Comparison of ENCODE assay signal across 25 cellular contexts in the genomic region with DNA sequence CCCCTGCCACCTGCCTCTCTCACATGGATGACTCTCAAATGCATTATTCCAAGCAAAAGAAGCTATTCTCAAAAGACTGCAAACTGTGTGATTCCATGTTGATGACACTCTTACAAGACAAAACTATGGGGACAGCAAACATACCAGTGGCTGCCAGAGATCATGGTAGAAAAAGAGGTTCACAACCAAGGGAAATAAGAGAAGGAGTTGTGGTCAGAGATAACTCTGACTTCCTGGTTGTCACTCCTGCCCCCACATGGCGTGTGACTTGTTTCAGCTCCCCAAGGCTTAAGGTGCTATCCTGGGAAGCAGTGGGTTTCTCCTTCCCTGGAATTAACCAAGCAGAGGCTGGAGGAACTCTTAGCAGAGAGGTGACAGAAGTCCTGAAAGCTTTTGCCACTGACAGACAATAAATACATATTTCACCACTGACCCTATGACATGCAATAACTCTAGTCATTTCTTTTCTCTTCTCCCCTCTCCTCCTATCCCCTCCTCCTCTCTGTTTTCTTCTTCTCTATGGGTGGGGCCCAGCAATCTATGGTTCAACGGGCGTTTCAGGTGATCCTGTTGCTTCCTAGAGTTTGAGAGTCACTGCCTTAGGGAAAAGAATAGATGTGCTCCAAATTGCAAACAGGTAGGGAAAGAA.
"Had no signal": no experiment of that assay in that cellular context is flagged by ENCODE, and none has a peak within 500 bp of the region (broad histone marks: within the 10 kb centered on the region; RNA-seq: fewer than 3 reads in every experiment).

No MANE protein-coding gene starts in this region.

- H3K4me1 Mint-ChIP-seq: activated CD4-positive, alpha-beta T cell treated with anti-CD3 and anti-CD28 coated beads, Interleukin-2, amount 10 ng/mL, durations not matched to agents 7 days and 5 days; nephron had no signal

- H3K4me3 ChIP-seq: coronary artery, gastroesophageal sphincter, pancreas, psoas muscle, right atrium auricular region, thyroid gland had no signal

- H3K9me3 ChIP-seq: gastroesophageal sphincter, neutrophil, pancreas, psoas muscle, right atrium auricular region, thyroid gland had no signal

- H3K4me3 Mint-ChIP-seq: activated CD4-positive, alpha-beta T cell treated with anti-CD3 and anti-CD28 coated beads, Interleukin-2, amount 10 ng/mL, durations not matched to agents 7 days and 5 days; activated CD8-positive, alpha-beta T cell treated with anti-CD3 and anti-CD28 coated beads for 36 hours; activated naive CD8-positive, alpha-beta T cell treated with anti-CD3 and anti-CD28 coated beads, Interleukin-2, amount 50 U/mL, for 24 hours; activated T-helper 1 cell treated with anti-CD3 and anti-CD28 coated beads, Interleukin-12 subunit alpha, Interleukin-12 subunit beta, Interleukin-2, Interleukin-4 antibody, amounts not matched to agents 30 ng/mL and 10 ng/mL and 1 ng/mL, durations not matched to agents 14 hours and 24 hours and 36 hours; nephron; stimulated activated naive CD8-positive, alpha-beta T cell treated with anti-CD3 and anti-CD28 coated beads, Interleukin-15, Interleukin-2, amounts not matched to agents 100 ng/mL and 50 ng/mL, for 24 hours had no signal

- FAIRE-seq: islet of Langerhans, pancreas had no signal

- H3K27me3 ChIP-seq: gastroesophageal sphincter, neutrophil, pancreas, right atrium auricular region, thyroid gland had no signal

- H3K27ac Mint-ChIP-seq: activated CD4-positive, alpha-beta T cell treated with anti-CD3 and anti-CD28 coated beads, Interleukin-2, amount 10 ng/mL, durations not matched to agents 7 days and 5 days; activated CD8-positive, alpha-beta T cell treated with anti-CD3 and anti-CD28 coated beads for 36 hours; activated naive CD8-positive, alpha-beta T cell treated with anti-CD3 and anti-CD28 coated beads, Interleukin-2, amount 50 U/mL, for 24 hours; activated T-helper 1 cell treated with anti-CD3 and anti-CD28 coated beads, Interleukin-12 subunit alpha, Interleukin-12 subunit beta, Interleukin-2, Interleukin-4 antibody, amounts not matched to agents 30 ng/mL and 10 ng/mL and 1 ng/mL, durations not matched to agents 14 hours and 24 hours and 36 hours; nephron; stimulated activated naive CD8-positive, alpha-beta T cell treated with anti-CD3 and anti-CD28 coated beads, Interleukin-15, Interleukin-2, amounts not matched to agents 100 ng/mL and 50 ng/mL, for 24 hours had no signal

- H3K4me1 ChIP-seq: gastroesophageal sphincter, pancreas, psoas muscle, right atrium auricular region, thyroid gland had no signal

- ATAC-seq: activated CD8-positive, alpha-beta T cell treated with anti-CD3 and anti-CD28 coated beads for 36 hours; activated naive CD8-positive, alpha-beta T cell treated with anti-CD3 and anti-CD28 coated beads, Interleukin-2, amount 50 U/mL, for 24 hours; gastroesophageal sphincter; pancreas; psoas muscle had no signal

- DNase-seq: activated CD4-positive, alpha-beta T cell treated with anti-CD3 and anti-CD28 coated beads, Interleukin-2, amount 10 ng/mL, durations not matched to agents 7 days and 5 days; activated CD4-positive, CD25-positive, alpha-beta regulatory T cell treated with anti-CD3 and anti-CD28 coated beads, Interleukin-2, amount 50 U/mL, for 72 hours; activated CD8-positive, alpha-beta T cell treated with anti-CD3 and anti-CD28 coated beads for 36 hours; activated gamma-delta T cell; activated naive CD4-positive, alpha-beta T cell treated with anti-CD3 and anti-CD28 coated beads, Interleukin-2, amount 50 U/mL, for 16 hours; activated naive CD8-positive, alpha-beta T cell treated with anti-CD3 and anti-CD28 coated beads, Interleukin-2, amount 50 U/mL, for 24 hours; cerebellar nuclear complex; head of caudate nucleus; mesenchymal stem cell; pancreas; psoas muscle; stimulated activated CD4-positive, alpha-beta T cell treated with anti-CD3 and anti-CD28 coated beads, Interleukin-12 subunit alpha, Interleukin-12 subunit beta, amount 100 ng/mL, for 4 hours; stimulated activated CD4-positive, alpha-beta T cell treated with anti-CD3 and anti-CD28 coated beads, Interleukin-4, amount 100 ng/mL, for 4 hours; substantia nigra; T1000; WERI-Rb-1 had no signal

- H3K9me3 Mint-ChIP-seq: activated CD4-positive, alpha-beta T cell treated with anti-CD3 and anti-CD28 coated beads, Interleukin-2, amount 10 ng/mL, durations not matched to agents 7 days and 5 days; activated CD8-positive, alpha-beta T cell treated with anti-CD3 and anti-CD28 coated beads for 36 hours; activated naive CD8-positive, alpha-beta T cell treated with anti-CD3 and anti-CD28 coated beads, Interleukin-2, amount 50 U/mL, for 24 hours; activated T-helper 1 cell treated with anti-CD3 and anti-CD28 coated beads, Interleukin-12 subunit alpha, Interleukin-12 subunit beta, Interleukin-2, Interleukin-4 antibody, amounts not matched to agents 30 ng/mL and 10 ng/mL and 1 ng/mL, durations not matched to agents 14 hours and 24 hours and 36 hours; nephron; stimulated activated naive CD8-positive, alpha-beta T cell treated with anti-CD3 and anti-CD28 coated beads, Interleukin-15, Interleukin-2, amounts not matched to agents 100 ng/mL and 50 ng/mL, for 24 hours had no signal

- H3K36me3 ChIP-seq: gastroesophageal sphincter, neutrophil, pancreas, right atrium auricular region, thyroid gland, WERI-Rb-1 had no signal

- H3K27ac ChIP-seq: coronary artery, gastroesophageal sphincter, neutrophil, pancreas, psoas muscle, right atrium auricular region, thyroid gland, WERI-Rb-1 had no signal
